10 cellular contexts compared by ENCODE assay signal in the genomic region with DNA sequence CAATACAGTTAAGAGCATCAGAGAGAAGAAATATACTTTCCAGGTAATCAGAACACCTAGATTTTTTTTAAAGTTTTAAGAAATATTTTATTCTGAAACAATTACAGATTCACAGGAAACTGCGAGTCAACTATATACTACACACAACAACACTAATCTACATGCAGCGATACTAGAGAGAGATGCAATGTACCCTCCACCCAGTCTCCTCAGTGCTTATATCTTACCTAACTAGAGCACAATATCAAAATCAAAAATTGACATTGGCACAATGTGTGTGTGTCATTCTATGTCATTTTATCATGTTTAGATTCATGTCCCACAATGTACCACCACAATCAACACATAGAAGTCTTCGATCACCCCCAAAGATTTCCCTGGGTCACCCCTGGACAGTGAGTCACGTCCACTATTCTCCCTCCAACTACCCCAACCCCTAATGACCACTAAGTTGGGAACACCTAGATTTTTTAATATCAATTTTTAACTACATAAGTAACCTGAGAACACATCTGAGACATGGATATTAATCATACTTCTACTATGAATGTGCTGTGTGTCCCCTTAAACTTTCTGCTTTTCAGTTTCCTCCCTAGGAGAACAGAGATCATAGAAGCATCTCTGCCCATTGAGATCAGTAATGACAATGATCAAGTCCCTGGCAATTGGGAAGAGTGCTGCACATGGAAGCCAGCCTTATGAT.
DNase-seq lines count a peak whose midpoint lies in the region; ATAC-seq and TF ChIP-seq lines count a peak whose summit lies in the region.
"Had no signal": no experiment of that assay in that cellular context is flagged by ENCODE, and none has a peak within 500 bp of the region (broad histone marks: within the 10 kb centered on the region; RNA-seq: fewer than 3 reads in every experiment).

No MANE protein-coding gene starts in this region.

- peak; percentile 68 for ATAC-seq in activated CD4-positive, alpha-beta T cell treated with anti-CD3 and anti-CD28 coated beads for 36 hours
- ATAC-seq in HG03045 (IDR thresholded peaks at IDR 0.05; ENCODE audit: unreplicated experiment) = peak; percentile 11
- no peak for ATAC-seq in HG03565 (IDR thresholded peaks at IDR 0.05; ENCODE audit: unreplicated experiment)

- no peaks in the 10 kb centered on the region for H3K36me3 Mint-ChIP-seq in activated CD4-positive, alpha-beta T cell treated with anti-CD3 and anti-CD28 coated beads for 36 hours (ENCODE audit: low read depth)

- H3K9me3 ChIP-seq in ascending aorta = no peaks in the 10 kb centered on the region
- no peaks in the 10 kb centered on the region for H3K9me3 ChIP-seq in subcutaneous abdominal adipose tissue (ENCODE audit: control insufficient read depth in 5 of 5, low read length in 5 of 5)

- H3K27ac ChIP-seq in ascending aorta (peak overlapping the region; percentile 76 to 88), subcutaneous abdominal adipose tissue (ENCODE audit: low read depth, low read length) (peak overlapping the region; percentile 92)

- CTCF ChIA-PET in activated CD4-positive, alpha-beta T cell treated with anti-CD3 and anti-CD28 coated beads for 36 hours (lab: Charles Lee) = interaction anchor here (1.3 to 1.9 kb wide), 2 partner anchors 12 to 83 kb away, joined by 4 to 7 read pairs; no protein-coding TSS in a partner anchor

- no peaks in the 10 kb centered on the region for H3K9me3 Mint-ChIP-seq in activated CD4-positive, alpha-beta T cell treated with anti-CD3 and anti-CD28 coated beads for 36 hours (ENCODE audit: low read depth)

- TF ChIP-seq CTCF in ascending aorta (IDR thresholded peaks at IDR 0.05) = no peak

- H3K9ac ChIP-seq in subcutaneous abdominal adipose tissue (ENCODE audit: low read length in 5 of 5) = peak overlapping the region in 4 of 5 donors; percentile 21 to 73 (median 42)

- H3K27me3 Mint-ChIP-seq in activated CD4-positive, alpha-beta T cell treated with anti-CD3 and anti-CD28 coated beads for 36 hours = no peaks in the 10 kb centered on the region

- no peak overlapping the region for H3K4me3 Mint-ChIP-seq in activated CD4-positive, alpha-beta T cell treated with anti-CD3 and anti-CD28 coated beads for 36 hours

- H3K4me1 Mint-ChIP-seq in activated CD4-positive, alpha-beta T cell treated with anti-CD3 and anti-CD28 coated beads for 36 hours = peaks cover 58% of the 10 kb centered on the region

- H3K4me1 ChIP-seq in ascending aorta (peaks cover 26 to 57% of the 10 kb centered on the region in 2 donors), subcutaneous abdominal adipose tissue (ENCODE audit: control insufficient read depth in 5 of 5, insufficient read depth in 5 of 5, low read length in 5 of 5) (peaks cover 26 to 61% (median 43%) of the 10 kb centered on the region in 5 donors)

- no peaks in the 10 kb centered on the region for H3K36me3 ChIP-seq in ascending aorta
- peaks cover 0 to 5% (median 0%) of the 10 kb centered on the region in 5 donors for H3K36me3 ChIP-seq in subcutaneous abdominal adipose tissue (ENCODE audit: control insufficient read depth in 5 of 5, insufficient read depth in 5 of 5, low read length in 5 of 5)

- H3K27ac Mint-ChIP-seq in activated CD4-positive, alpha-beta T cell treated with anti-CD3 and anti-CD28 coated beads for 36 hours = peak overlapping the region; percentile 73

- H3K4me3 ChIP-seq in ascending aorta = no peak overlapping the region
- H3K4me3 ChIP-seq in subcutaneous abdominal adipose tissue (ENCODE audit: low read depth in 1 of 5, low read length in 5 of 5) = no peak overlapping the region

- POLR2A ChIA-PET in activated CD4-positive, alpha-beta T cell treated with anti-CD3 and anti-CD28 coated beads for 36 hours (lab: Charles Lee) = interaction anchor here (0.6 kb wide), 1 partner anchor 63 kb away, joined by 5 read pairs; no protein-coding TSS in a partner anchor

- no peaks in the 10 kb centered on the region for H3K27me3 ChIP-seq in ascending aorta
- no peaks in the 10 kb centered on the region for H3K27me3 ChIP-seq in subcutaneous abdominal adipose tissue (ENCODE audit: control insufficient read depth in 5 of 5, insufficient read depth in 4 of 5, low read length in 5 of 5)

- intact Hi-C loops in activated CD4-positive, alpha-beta T cell treated with anti-CD3 and anti-CD28 coated beads for 36 hours (cut with DNase I, micrococcal nuclease) = loop anchor here (1.0 to 5.0 kb wide), 8 partner anchors 23 to 207 kb away; partner anchors contain the start of genes CCDC146 (in 2 of the 2) and PTPN12 (in 1 of the 2)
- intact Hi-C loops in ascending aorta (cut with DNase I) = loop anchor here (2.0 to 5.0 kb wide), 3 partner anchors 77 to 147 kb away; partner anchors contain the start of gene FGL2

- DNase-seq in activated CD4-positive, alpha-beta T cell treated with anti-CD3 and anti-CD28 coated beads for 36 hours = no peak
- DNase-seq in activated CD4-positive, alpha-beta T cell treated with anti-CD3 and anti-CD28 coated beads for 48 hours = no peak
- no peak for DNase-seq in ascending aorta (ENCODE audit: low spot score in 2 of 2)
- no peak for DNase-seq in mucosa of gallbladder (ENCODE audit: low spot score)
- DNase-seq in globus pallidus (ENCODE audit: low spot score) = no peak
- DNase-seq: NCI-H446, T1000 had no signal
